1 cellular context compared by ENCODE assay signal in genomic region chrX:155495134-155495533, GRCh38. TPM values are rescaled to one million over a fixed set of nuclear protein-coding genes. Genes with fewer than 3 reads are reported as not detected.
"Had no signal": no experiment of that assay in that cellular context is flagged by ENCODE, and none has a peak within 500 bp of the region (broad histone marks: within the 10 kb centered on the region; RNA-seq: fewer than 3 reads in every experiment).

No MANE protein-coding gene starts in this region.

RNA-seq across cellular contexts. Expression of gene F8A3, which starts 36.7 kb away (rescaled TPM):
- total RNA-seq: upper lobe of right lung had no signal
